In genomic region chr5:31860726-31861432, GRCh38 we compare ENCODE assay signal across 23 cellular contexts.
DNase-seq lines count a peak whose midpoint lies in the region; ATAC-seq and TF ChIP-seq lines count a peak whose summit lies in the region.
"Had no signal": no experiment of that assay in that cellular context is flagged by ENCODE, and none has a peak within 500 bp of the region (broad histone marks: within the 10 kb centered on the region; RNA-seq: fewer than 3 reads in every experiment).

No MANE protein-coding gene starts in this region.

- intact Hi-C loops in activated naive CD4-positive, alpha-beta T cell treated with anti-CD3 and anti-CD28 coated beads for 36 hours (cut with micrococcal nuclease): loop anchor here (1.0 to 2.0 kb wide), 3 partner anchors 172 to 350 kb away; partner anchors contain the start of gene GOLPH3
- intact Hi-C loops in mammary epithelial cell (cut with micrococcal nuclease): no loop called here

- H3K4me2 ChIP-seq in mammary epithelial cell (ENCODE audit: insufficient read depth, low read depth, low read length): no peak overlapping the region

- ATAC-seq in GM19324 (IDR thresholded peaks at IDR 0.05; ENCODE audit: low FRiP score, unreplicated experiment) (no peak), HG03135 (IDR thresholded peaks at IDR 0.05; ENCODE audit: unreplicated experiment) (no peak)

- 85% methylated on average over 9 of the region's 9 CpGs for WGBS in mammary epithelial cell (ENCODE audit: low coverage, missing lambda C conversion rate)

- no peaks in the 10 kb centered on the region for H3K36me3 ChIP-seq in mammary epithelial cell (ENCODE audit: insufficient read depth, low read length)
- H3K36me3 ChIP-seq: MG63, neutrophil, prostate gland, upper lobe of left lung had no signal

- H3K9me3 ChIP-seq in mammary epithelial cell (replicated peaks; ENCODE audit: insufficient read depth, low read length): peaks cover 7% of the 10 kb centered on the region
- H3K9me3 ChIP-seq: neutrophil, prostate gland had no signal

- no peak overlapping the region for H2AFZ ChIP-seq in mammary epithelial cell (ENCODE audit: low read depth, low read length)

- no TSS peak for BruUV-seq in mammary epithelial cell (replicated peaks; lab: Mats Ljungman, UMichigan)

- H3K4me1 ChIP-seq in mammary epithelial cell (ENCODE audit: insufficient read depth, low read length): no peaks in the 10 kb centered on the region
- H3K4me1 ChIP-seq: prostate gland had no signal

- H3K36me3 Mint-ChIP-seq in activated naive CD4-positive, alpha-beta T cell treated with anti-CD3 and anti-CD28 coated beads for 36 hours (ENCODE audit: low read depth): peaks cover 3% of the 10 kb centered on the region

- no peak for TF ChIP-seq CTCF in mammary epithelial cell (conservative IDR thresholded peaks at IDR 0.05 in 1 of 2, IDR thresholded peaks at IDR 0.05 in 1 of 2; ENCODE audit: extremely low read depth in 1 of 2, insufficient read depth in 1 of 2, low read depth in 1 of 2, low read length in 2 of 2)

- H3K27me3 Mint-ChIP-seq in activated naive CD4-positive, alpha-beta T cell treated with anti-CD3 and anti-CD28 coated beads for 36 hours (ENCODE audit: low read depth): peaks cover 3% of the 10 kb centered on the region

- H3K27me3 ChIP-seq in mammary epithelial cell (ENCODE audit: insufficient read depth, low read length): no peaks in the 10 kb centered on the region
- H3K27me3 ChIP-seq: MG63, upper lobe of left lung had no signal

- H4K20me1 ChIP-seq in mammary epithelial cell (ENCODE audit: insufficient read depth, low read length): no peaks in the 10 kb centered on the region

- peak overlapping the region; percentile 59 for H3K27ac Mint-ChIP-seq in activated naive CD4-positive, alpha-beta T cell treated with anti-CD3 and anti-CD28 coated beads for 36 hours
- H3K27ac Mint-ChIP-seq: activated T-helper 1 cell treated with anti-CD3 and anti-CD28 coated beads, Interleukin-12 subunit alpha, Interleukin-12 subunit beta, Interleukin-2, Interleukin-4 antibody, amounts not matched to agents 30 ng/mL and 10 ng/mL and 1 ng/mL, durations not matched to agents 14 hours and 24 hours and 36 hours; HFFc6 had no signal

- H3K79me2 ChIP-seq in mammary epithelial cell (ENCODE audit: insufficient read depth, low read length): no peaks in the 10 kb centered on the region

- peak; percentile 55 for DNase-seq in activated naive CD4-positive, alpha-beta T cell treated with anti-CD3 and anti-CD28 coated beads for 36 hours
- DNase-seq in activated naive CD4-positive, alpha-beta T cell treated with anti-CD3 and anti-CD28 coated beads, Interleukin-2, amount 50 U/mL, for 16 hours: no peak
- peak; percentile 34 for DNase-seq in ELR (ENCODE audit: low read depth)
- peak; percentile 34 for DNase-seq in mammary epithelial cell
- DNase-seq in kidney tubule cell (ENCODE audit: low spot score): peak; percentile 51
- DNase-seq in OCI-M2 (lab: John Stamatoyannopoulos, UW; ENCODE audit: unreplicated experiment): no peak
- DNase-seq: DMS53; effector memory CD4-positive, alpha-beta T cell; GDM1; HFFc6; kidney; MG63; NCI-H2029 treated with DMSO at 0.1 percent for 48 hours; NCI-H446 treated with DMSO at 0.1 percent for 48 hours; substantia nigra; T-helper 2 cell; upper lobe of left lung had no signal

- no peak overlapping the region for H3K4me3 Mint-ChIP-seq in activated naive CD4-positive, alpha-beta T cell treated with anti-CD3 and anti-CD28 coated beads for 36 hours
- H3K4me3 Mint-ChIP-seq: activated T-helper 1 cell treated with anti-CD3 and anti-CD28 coated beads, Interleukin-12 subunit alpha, Interleukin-12 subunit beta, Interleukin-2, Interleukin-4 antibody, amounts not matched to agents 30 ng/mL and 10 ng/mL and 1 ng/mL, durations not matched to agents 14 hours and 24 hours and 36 hours; HFFc6 had no signal

- peaks cover 21% of the 10 kb centered on the region for H3K9me3 Mint-ChIP-seq in activated naive CD4-positive, alpha-beta T cell treated with anti-CD3 and anti-CD28 coated beads for 36 hours

- dilution Hi-C loops in mammary epithelial cell (cut with HindIII; ENCODE audit: low sequenced_read_pairs): no loop called here

- CTCF ChIA-PET in activated naive CD4-positive, alpha-beta T cell treated with anti-CD3 and anti-CD28 coated beads for 36 hours (lab: Charles Lee): no interaction called here
- CTCF ChIA-PET in mammary epithelial cell (lab: Charles Lee; ENCODE audit: low non-redundant PET): no interaction called here

- H3K27ac ChIP-seq in mammary epithelial cell (ENCODE audit: insufficient read depth, low read depth, low read length): no peak overlapping the region
- H3K27ac ChIP-seq: neutrophil, prostate gland, SK-N-MC had no signal

- H3K9ac ChIP-seq in mammary epithelial cell (ENCODE audit: insufficient read depth, low read length): no peak overlapping the region

- in situ Hi-C loops in mammary epithelial cell (cut with MboI; ENCODE audit: low sequenced_read_pairs in 2 of 2): no loop called here

- H3K4me3 ChIP-seq in mammary epithelial cell (replicated peaks in 1 of 3; ENCODE audit: insufficient read depth in 1 of 3, low read depth in 2 of 3, low read length in 3 of 3): no peak overlapping the region
- H3K4me3 ChIP-seq: MG63, prostate gland, SK-N-MC, upper lobe of left lung had no signal

- H3K4me1 Mint-ChIP-seq in activated naive CD4-positive, alpha-beta T cell treated with anti-CD3 and anti-CD28 coated beads for 36 hours (ENCODE audit: low read depth): peaks cover 29% of the 10 kb centered on the region

Comparison
In these comparisons a context has a peak if more than half of its experiments do, and no peak if none do; other contexts are left out.
1. DNase-seq: peak in activated naive CD4-positive, alpha-beta T cell treated with anti-CD3 and anti-CD28 coated beads for 36 hours (single experiment), ELR (single experiment), mammary epithelial cell (single experiment) and kidney tubule cell (single experiment); none in activated naive CD4-positive, alpha-beta T cell treated with anti-CD3 and anti-CD28 coated beads, Interleukin-2, amount 50 U/mL, for 16 hours (single experiment) and OCI-M2 (single experiment).